19 cellular contexts compared by ENCODE assay signal in the genomic region with DNA sequence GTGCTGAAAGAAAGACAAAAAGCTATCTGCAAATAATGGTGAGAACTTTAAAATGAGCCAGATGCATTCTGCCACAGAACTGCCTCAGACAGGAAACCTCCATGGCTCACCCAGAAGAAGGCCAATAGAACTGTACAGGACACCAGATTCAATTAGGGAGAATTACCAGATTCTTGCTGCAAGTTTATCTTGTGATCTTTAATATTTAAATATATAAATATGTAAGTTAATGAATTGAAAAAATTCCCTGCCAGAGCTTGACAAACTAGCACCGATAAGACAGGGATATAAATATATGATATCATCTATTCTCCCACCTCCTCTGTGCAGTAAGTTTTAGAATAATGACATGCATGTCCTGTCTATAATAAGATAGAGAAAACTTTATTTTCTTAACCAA.
DNase-seq lines count a peak whose midpoint lies in the region; ATAC-seq and FAIRE-seq lines count a peak whose summit lies in the region.
"Had no signal": no experiment of that assay in that cellular context is flagged by ENCODE, and none has a peak within 500 bp of the region (broad histone marks: within the 10 kb centered on the region; RNA-seq: fewer than 3 reads in every experiment).

No MANE protein-coding gene starts in this region.

- no peak overlapping the region for H3K4ac ChIP-seq in neuronal stem cell (ENCODE audit: low read length)

- H2AFZ ChIP-seq in neuronal stem cell (ENCODE audit: low read length), result peak overlapping the region; percentile 61

- H3K27ac ChIP-seq in neuronal stem cell (replicated peaks; ENCODE audit: low read length), result no peak overlapping the region
- H3K27ac ChIP-seq: BLaER1, C4-2B had no signal

- no peak overlapping the region for H3K23ac ChIP-seq in neuronal stem cell (ENCODE audit: low read depth, low read length, poor library complexity)

- no peak overlapping the region for H4K8ac ChIP-seq in neuronal stem cell (ENCODE audit: low read depth, low read length)

- H3K4me1 ChIP-seq in neuronal stem cell (ENCODE audit: control insufficient read depth in 2 of 2, insufficient read depth in 1 of 2, low read depth in 1 of 2, low read length in 2 of 2), result peaks cover 0 to 4% of the 10 kb centered on the region in 2 donors
- H3K4me1 ChIP-seq: BLaER1, Caco-2 had no signal

- DNase-seq in DMS53 (lab: John Stamatoyannopoulos, UW) (peak; percentile 16), DMS53 treated with DMSO at 0.1 percent for 48 hours (lab: John Stamatoyannopoulos, UW; ENCODE audit: unreplicated experiment) (no peak), neuronal stem cell (ENCODE audit: low spot score) (no peak)
- DNase-seq: Caco-2; CD4-positive, CD25-positive, alpha-beta regulatory T cell; CD8-positive, alpha-beta T cell; DMS153; DMS79 treated with DMSO at 0.1 percent for 48 hours; GF-D8; GOT3; HFFc6 had no signal

- peak; percentile 66 for FAIRE-seq in islet of Langerhans (lab: Jason Lieb, UNC)
- FAIRE-seq: A204.1, GM12891, GM18507 had no signal

- H3K18ac ChIP-seq in neuronal stem cell (ENCODE audit: low read length), result no peak overlapping the region

- H3K9ac ChIP-seq in neuronal stem cell (ENCODE audit: low read depth, low read length, poor library complexity), result no peak overlapping the region
- H3K9ac ChIP-seq: BLaER1 had no signal

- no peak overlapping the region for H2BK120ac ChIP-seq in neuronal stem cell (ENCODE audit: low read depth, low read length)

- H2BK12ac ChIP-seq in neuronal stem cell (ENCODE audit: low read length), result no peak overlapping the region

- H2AK5ac ChIP-seq in neuronal stem cell (ENCODE audit: low read depth, low read length), result no peak overlapping the region

- no peak overlapping the region for H2BK15ac ChIP-seq in neuronal stem cell (ENCODE audit: low read length)

- no peak for ATAC-seq in GM21360 (IDR thresholded peaks at IDR 0.05; ENCODE audit: unreplicated experiment)
- no peak for ATAC-seq in HG03520 (IDR thresholded peaks at IDR 0.05; ENCODE audit: unreplicated experiment)
- ATAC-seq: CD8-positive, alpha-beta T cell had no signal

- H3K9me3 ChIP-seq in neuronal stem cell (replicated peaks in 1 of 2; ENCODE audit: control insufficient read depth in 2 of 2, insufficient read depth in 1 of 2, low read depth in 1 of 2, low read length in 2 of 2), result no peaks in the 10 kb centered on the region
- H3K9me3 ChIP-seq: BLaER1, Caco-2 had no signal

- no peak overlapping the region for H2BK5ac ChIP-seq in neuronal stem cell (ENCODE audit: low read length)

- H3K27me3 ChIP-seq in neuronal stem cell (ENCODE audit: control insufficient read depth in 3 of 3, insufficient read depth in 3 of 3, low read depth in 1 of 3, low read length in 3 of 3), result no peaks in the 10 kb centered on the region
- H3K27me3 ChIP-seq: BLaER1 had no signal

- no peak overlapping the region for H4K91ac ChIP-seq in neuronal stem cell (ENCODE audit: low read depth, low read length, poor library complexity)

- H3K4me2 ChIP-seq in neuronal stem cell (ENCODE audit: insufficient read depth, low read length, poor library complexity, severe bottlenecking), result no peak overlapping the region
- H3K4me2 ChIP-seq: BLaER1 had no signal

- no peak overlapping the region for H3K4me3 ChIP-seq in neuronal stem cell (ENCODE audit: low read length in 2 of 2)
- H3K4me3 ChIP-seq: BLaER1 had no signal

- H3K79me1 ChIP-seq in neuronal stem cell (ENCODE audit: low read depth, low read length), result no peaks in the 10 kb centered on the region

- no peak overlapping the region for H3K14ac ChIP-seq in neuronal stem cell (ENCODE audit: low read length)

- WGBS in neuronal stem cell (ENCODE audit: extremely low coverage in 2 of 2, insufficient read length in 2 of 2, insufficient replicate concordance in 1 of 2), 2 donors, result no CpG with 5 or more reads among the region's 1 CpG

- H3K36me3 ChIP-seq in neuronal stem cell (replicated peaks in 1 of 2; ENCODE audit: control insufficient read depth in 2 of 2, insufficient read depth in 2 of 2, low read length in 2 of 2), result no peaks in the 10 kb centered on the region
- H3K36me3 ChIP-seq: BLaER1 had no signal
